Comparison of ENCODE assay signal across 16 cellular contexts in the genomic region with DNA sequence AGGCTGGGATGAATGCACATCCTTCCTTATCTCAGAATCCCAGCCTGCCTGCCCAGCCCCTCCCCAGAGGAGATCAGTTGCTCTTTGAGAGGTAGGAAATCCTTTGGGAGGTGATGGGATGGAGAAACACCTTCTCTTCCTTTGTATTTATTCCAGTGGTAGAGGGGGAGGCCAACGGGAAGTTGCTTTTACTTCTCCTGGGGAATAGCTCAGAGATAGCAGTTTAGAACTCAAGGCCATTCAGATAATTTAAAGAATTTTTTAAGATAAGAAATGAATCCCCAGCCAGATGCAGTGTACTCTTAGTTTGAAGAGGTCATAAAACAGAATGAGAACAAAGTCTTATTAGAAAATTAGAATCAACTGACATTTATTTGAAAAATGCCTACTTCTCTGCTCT.
"Had no signal": no experiment of that assay in that cellular context is flagged by ENCODE, and none has a peak within 500 bp of the region (broad histone marks: within the 10 kb centered on the region; RNA-seq: fewer than 3 reads in every experiment).

No MANE protein-coding gene starts in this region.

- H3K4me3 ChIP-seq: body of pancreas, esophagus muscularis mucosa, hepatocyte, sigmoid colon, spleen had no signal

- H3K4me2 ChIP-seq: hepatocyte had no signal

- DNase-seq: activated CD4-positive, alpha-beta T cell treated with anti-CD3 and anti-CD28 coated beads for 1 hour; activated CD4-positive, alpha-beta T cell treated with anti-CD3 and anti-CD28 coated beads, Interleukin-2, amount 50 U/mL, for 4 hours; amygdala; body of pancreas; dermis blood vessel endothelial cell; effector memory CD4-positive, alpha-beta T cell; foreskin fibroblast; mesendoderm; naive thymus-derived CD8-positive, alpha-beta T cell; sigmoid colon; spleen; stimulated activated naive B cell treated with anti-CD40 and anti-IgM and Interleukin-4, amounts not matched to agents 10 μg/mL and 1 μg/mL and 100 μg/mL, for 72 hours; WERI-Rb-1 had no signal

- H3K4me3 Mint-ChIP-seq: activated naive CD8-positive, alpha-beta T cell; naive thymus-derived CD8-positive, alpha-beta T cell; stimulated activated naive B cell treated with anti-CD40 and anti-IgM and Interleukin-4, amounts not matched to agents 10 μg/mL and 1 μg/mL and 100 μg/mL, for 72 hours had no signal

- H3K27ac Mint-ChIP-seq: activated naive CD8-positive, alpha-beta T cell; naive thymus-derived CD8-positive, alpha-beta T cell; stimulated activated naive B cell treated with anti-CD40 and anti-IgM and Interleukin-4, amounts not matched to agents 10 μg/mL and 1 μg/mL and 100 μg/mL, for 72 hours had no signal

- H3K4me1 ChIP-seq: body of pancreas, sigmoid colon had no signal

- H3K27me3 Mint-ChIP-seq: activated naive CD8-positive, alpha-beta T cell had no signal

- H3K9me3 Mint-ChIP-seq: naive thymus-derived CD8-positive, alpha-beta T cell; stimulated activated naive B cell treated with anti-CD40 and anti-IgM and Interleukin-4, amounts not matched to agents 10 μg/mL and 1 μg/mL and 100 μg/mL, for 72 hours had no signal

- H3K27ac ChIP-seq: body of pancreas, esophagus muscularis mucosa, hepatocyte, sigmoid colon, WERI-Rb-1 had no signal

- H3K9me3 ChIP-seq: body of pancreas, esophagus muscularis mucosa, sigmoid colon, spleen had no signal

- H3K36me3 Mint-ChIP-seq: activated naive CD8-positive, alpha-beta T cell; naive thymus-derived CD8-positive, alpha-beta T cell; stimulated activated naive B cell treated with anti-CD40 and anti-IgM and Interleukin-4, amounts not matched to agents 10 μg/mL and 1 μg/mL and 100 μg/mL, for 72 hours had no signal

- H3K36me3 ChIP-seq: esophagus muscularis mucosa, sigmoid colon, spleen, WERI-Rb-1 had no signal

- H3K27me3 ChIP-seq: body of pancreas, esophagus muscularis mucosa, hepatocyte, sigmoid colon, spleen had no signal
